In genomic region chr19:17680235-17680722, GRCh38 we compare ENCODE assay signal across 10 cellular contexts. TPM values are rescaled to one million over a fixed set of nuclear protein-coding genes. Genes with fewer than 3 reads are reported as not detected.
DNase-seq lines count a peak whose midpoint lies in the region; ATAC-seq, FAIRE-seq and TF ChIP-seq lines count a peak whose summit lies in the region.
"Had no signal": no experiment of that assay in that cellular context is flagged by ENCODE, and none has a peak within 500 bp of the region (broad histone marks: within the 10 kb centered on the region; RNA-seq: fewer than 3 reads in every experiment).

No MANE protein-coding gene starts in this region.

- CTCF ChIA-PET in A673 (lab: Charles Lee): no interaction called here
- CTCF ChIA-PET in K562 (lab: Yijun Ruan, JAX; ENCODE audit: low intra/inter-chr PET ratio): no interaction called here

- no peak for TF ChIP-seq RAD21 in K562 (CRISPR knock-in tag; conservative IDR thresholded peaks at IDR 0.05 in 1 of 2, IDR thresholded peaks at IDR 0.05 in 1 of 2)

- no peak for TF ChIP-seq POLR2A in K562 (conservative IDR thresholded peaks at IDR 0.05)

- WGBS in K562 (ENCODE audit: insufficient coverage, low coverage, missing lambda C conversion rate): 1% methylated on average over 20 of the region's 37 CpGs

- no peaks in the 10 kb centered on the region for H3K79me2 ChIP-seq in SU-DHL-6 (ENCODE audit: insufficient read depth, low read length)
- H3K79me2 ChIP-seq in K562 (ENCODE audit: control insufficient read depth, insufficient read depth, low read length): no peaks in the 10 kb centered on the region

- no peak overlapping the region for H2AFZ ChIP-seq in SU-DHL-6 (ENCODE audit: low read depth, low read length, severe bottlenecking)
- peak overlapping the region; percentile 30; the same call in 1 of the 2 replicates for H2AFZ ChIP-seq in K562 (ENCODE audit: low read depth, low read length)

- intact Hi-C loops in A673 (cut with micrococcal nuclease; ENCODE audit: unreplicated experiment): no loop called here
- intact Hi-C loops in K562 (cut with micrococcal nuclease): no loop called here

- H3F3A ChIP-seq in SU-DHL-6 (ENCODE audit: insufficient read depth): no peaks in the 10 kb centered on the region

- TF ChIP-seq CTCF in A673 (conservative IDR thresholded peaks at IDR 0.05; ENCODE audit: low read depth, low read length) (no peak), SU-DHL-6 (IDR thresholded peaks at IDR 0.05; ENCODE audit: insufficient read depth, low read length, poor library complexity, severe bottlenecking) (no peak), K562 (IDR thresholded peaks at IDR 0.05 in 2 of 3, conservative IDR thresholded peaks at IDR 0.05 in 1 of 3; ENCODE audit: insufficient read depth in 2 of 3, low read depth in 1 of 3, low read length in 3 of 3) (no peak)

- DNase-seq in A673 (ENCODE audit: low spot score): peak; percentile 26
- peak; percentile 87 to 90 (median 89) for DNase-seq in K562 (ENCODE audit: extremely low read depth in 1 of 4, low spot score in 3 of 4)
- peak; percentile 70 for DNase-seq in iPS-NIHi7 (ENCODE audit: extremely low spot score)
- DNase-seq in stimulated activated CD4-positive, alpha-beta T cell treated with anti-CD3 and anti-CD28 coated beads, Interleukin-2, amount 100 ng/mL, for 48 hours: peak; percentile 17 to 27
- DNase-seq in NCI-H187 treated with DMSO at 0.1 percent for 48 hours (lab: John Stamatoyannopoulos, UW): no peak

- no peak overlapping the region for H3K9ac ChIP-seq in SU-DHL-6 (ENCODE audit: low read length)
- H3K9ac ChIP-seq in K562 (ENCODE audit: insufficient read depth in 1 of 2, low read depth in 2 of 2, low read length in 2 of 2): peak overlapping the region in 1 of 2 experiments; percentile 72; a peak in 1 of 4 replicates

- H3K4me3 ChIP-seq in A673 (ENCODE audit: low read depth, low read length, poor library complexity, severe bottlenecking) (peak overlapping the region; percentile 10), SU-DHL-6 (ENCODE audit: insufficient read depth, low read length, poor library complexity, severe bottlenecking) (no peak overlapping the region), K562 (peak overlapping the region; percentile 30)

- no TSS peak for BruUV-seq in A673 (replicated peaks; lab: Mats Ljungman, UMichigan)
- BruUV-seq in K562 (replicated peaks; lab: Mats Ljungman, UMichigan): no TSS peak

- no peaks in the 10 kb centered on the region for H3K9me2 ChIP-seq in SU-DHL-6 (replicated peaks; ENCODE audit: insufficient read depth, low read length)

- H3K36me3 ChIP-seq in A673 (ENCODE audit: insufficient read depth, low read length, poor library complexity, severe bottlenecking) (no peaks in the 10 kb centered on the region), SU-DHL-6 (ENCODE audit: low read length) (no peaks in the 10 kb centered on the region), K562 (ENCODE audit: control insufficient read depth, insufficient read depth, low read length) (no peaks in the 10 kb centered on the region)

- peak; percentile 73 for ATAC-seq in GM21825 (IDR thresholded peaks at IDR 0.05; ENCODE audit: unreplicated experiment)
- peak; percentile 93 for ATAC-seq in K562
- ATAC-seq in HG02623 (IDR thresholded peaks at IDR 0.05; ENCODE audit: unreplicated experiment): no peak

- no peaks in the 10 kb centered on the region for H3K9me3 ChIP-seq in A673 (ENCODE audit: low read depth, low read length, poor library complexity, severe bottlenecking)
- no peaks in the 10 kb centered on the region for H3K9me3 ChIP-seq in SU-DHL-6 (ENCODE audit: insufficient read depth, low read length)
- no peaks in the 10 kb centered on the region for H3K9me3 ChIP-seq in K562 (replicated peaks; ENCODE audit: control insufficient read depth, insufficient read depth, low read depth, low read length)

- H3K4me2 ChIP-seq in SU-DHL-6 (ENCODE audit: low read depth, low read length, poor library complexity, severe bottlenecking): peak overlapping the region; percentile 31
- H3K4me2 ChIP-seq in K562 (ENCODE audit: insufficient read depth, low read length): peak overlapping the region; percentile 54

- FAIRE-seq in K562 (lab: Jason Lieb, UNC): no peak
- FAIRE-seq: colon, G401.6 had no signal

- H3K27me3 ChIP-seq in A673 (replicated peaks; ENCODE audit: insufficient read depth, low read depth, low read length, poor library complexity): no peaks in the 10 kb centered on the region
- no peaks in the 10 kb centered on the region for H3K27me3 ChIP-seq in SU-DHL-6 (ENCODE audit: low read length)
- no peaks in the 10 kb centered on the region; a peak in 2 of 5 replicates for H3K27me3 ChIP-seq in K562 (ENCODE audit: control insufficient read depth in 2 of 2, insufficient read depth in 2 of 2, low read length in 2 of 2)

- TF ChIP-seq EP300 in K562 (IDR thresholded peaks at IDR 0.05; ENCODE audit: low read length): peak; percentile 5; the same call in 1 of the 2 replicates

- POLR2A ChIA-PET in A673 (lab: Charles Lee; ENCODE audit: low non-redundant PET): no interaction called here
- POLR2A ChIA-PET in K562 (lab: Yijun Ruan, JAX): interaction anchor here (1.4 kb wide), 1 partner anchor 11 kb away, joined by 3 read pairs; no protein-coding TSS in a partner anchor

- H3K27ac ChIP-seq in A673 (ENCODE audit: low read depth, low read length, poor library complexity, severe bottlenecking) (no peak overlapping the region), SU-DHL-6 (ENCODE audit: low read depth, low read length) (no peak overlapping the region), K562 (ENCODE audit: extremely low read depth, low read depth, low read length) (no peak overlapping the region)

- H3K4me1 ChIP-seq in A673 (ENCODE audit: insufficient read depth, low read length, poor library complexity, severe bottlenecking) (peaks cover 5% of the 10 kb centered on the region), K562 (replicated peaks in 1 of 2; ENCODE audit: control insufficient read depth in 2 of 2, insufficient read depth in 2 of 2, low read length in 2 of 2) (peaks cover 8 to 15% of the 10 kb centered on the region in 2 experiments; a peak in 4 of 5 replicates)

- H4K20me1 ChIP-seq in SU-DHL-6 (ENCODE audit: low read depth, low read length) (no peaks in the 10 kb centered on the region), K562 (replicated peaks; ENCODE audit: control insufficient read depth, insufficient read depth, low read length) (peaks cover 5% of the 10 kb centered on the region)

- in situ Hi-C loops in K562 (cut with MboI): no loop called here

- H3K9me1 ChIP-seq in K562 (ENCODE audit: control insufficient read depth, insufficient read depth, low read length): no peaks in the 10 kb centered on the region

TF ChIP-seq in K562, 482 proteins besides CTCF, POLR2A, EP300 and RAD21 (continues in another document):
- TF ChIP-seq HIVEP1 (CRISPR knock-in tag; IDR thresholded peaks at IDR 0.05) (no peak), ZNF140 (CRISPR knock-in tag; IDR thresholded peaks at IDR 0.05) (no peak), SRSF3 (IDR thresholded peaks at IDR 0.05; ENCODE audit: insufficient read depth, low read length) (no peak), HSF4 (CRISPR knock-in tag; IDR thresholded peaks at IDR 0.05; ENCODE audit: borderline replicate concordance) (no peak), CXXC5 (CRISPR knock-in tag; IDR thresholded peaks at IDR 0.05) (peak; percentile 51), JUN (IDR thresholded peaks at IDR 0.05; ENCODE audit: borderline replicate concordance, low read depth, low read length) (0 out of 2 replicates have a peak, but pooled peaks have one; percentile 10), JUN (CRISPR knock-in tag; IDR thresholded peaks at IDR 0.05; ENCODE audit: borderline replicate concordance) (no peak), ZSCAN29 (IDR thresholded peaks at IDR 0.05) (no peak), ADNP (tag; IDR thresholded peaks at IDR 0.05) (no peak)

RNA-seq across cellular contexts. Expression of gene UNC13A, which starts 7.9 kb away (rescaled TPM):
- 5.8 and 6.8 TPM in 2 replicates for total RNA-seq in A673 (2021)
- total RNA-seq in K562 (2011; cell fraction: chromatin; rRNA removed; ENCODE audit: low replicate concordance): 5.0 and 12.3 TPM in 2 replicates
- total RNA-seq in K562 (2011; cell fraction: nucleolus; rRNA removed): 2.5 and 5.7 TPM in 2 replicates
- total RNA-seq in K562 (2011; cell fraction: nucleoplasm; rRNA removed): 2.9 and 4.6 TPM in 2 replicates
- total RNA-seq in K562 (2014; rRNA removed): 0.24 and 0.27 TPM in 2 replicates
- total RNA-seq in K562 (2014; rRNA removed; fragmentation: Illumina TruSeq; extraction: Trizol): 0.18 and 0.19 TPM in 2 replicates
- 0.15 and 0.25 TPM in 2 replicates for total RNA-seq in K562 (2015; rRNA removed; fragmentation: Illumina TruSeq; extraction: Trizol)
- total RNA-seq in K562 (2021): 0.13 and 0.38 TPM in 2 replicates
- 0.34 and 1.0 TPM in 2 replicates for polyA plus RNA-seq in K562 (2011; rRNA removed)
- polyA plus RNA-seq in K562 (2011; cell fraction: cytosol; rRNA removed): 0.24 and 0.81 TPM in 2 replicates
- polyA plus RNA-seq in K562 (2011; cell fraction: nucleus; rRNA removed): 1.5 and 8.3 TPM in 2 replicates
- 0.28 and 0.66 TPM in 2 replicates for polyA plus RNA-seq in K562 (2012)
- polyA plus RNA-seq in K562 (2014; fragmentation: Illumina TruSeq; extraction: Trizol): 0.28 and 0.31 TPM in 2 replicates
- under 1 TPM; 0.03 to 0.04 TPM for polyA plus RNA-seq in K562 (2014; fragmentation: Nextera tagmentation; extraction: Ambion mirVana)
- polyA plus RNA-seq in K562 (2014; rRNA removed): 0.16 and 0.20 TPM in 2 replicates
- 0.63 and 1.4 TPM in 2 replicates for polyA minus RNA-seq in K562 (2011; rRNA and poly(A)+ RNA removed)
- polyA minus RNA-seq in K562 (2011; cell fraction: cytosol; rRNA and poly(A)+ RNA removed): 0.27 and 0.95 TPM in 2 replicates
- polyA minus RNA-seq in K562 (2011; cell fraction: nucleus; rRNA and poly(A)+ RNA removed): 1.1 and 2.3 TPM in 2 replicates

RNA-seq across cellular contexts. Expression of gene MAP1S, which starts 39.0 kb away (rescaled TPM):
- 79.1 and 87.3 TPM in 2 replicates for total RNA-seq in A673 (2021)
- total RNA-seq in K562 (2011; cell fraction: chromatin; rRNA removed; ENCODE audit: low replicate concordance): 19.7 and 56.1 TPM in 2 replicates
- 33.4 and 40.5 TPM in 2 replicates for total RNA-seq in K562 (2011; cell fraction: nucleolus; rRNA removed)
- total RNA-seq in K562 (2011; cell fraction: nucleoplasm; rRNA removed): 34.0 and 46.6 TPM in 2 replicates
- total RNA-seq in K562 (2014; rRNA removed): 23.0 and 36.9 TPM in 2 replicates
- 3.0 and 5.3 TPM in 2 replicates for total RNA-seq in K562 (2014; rRNA removed; fragmentation: Illumina TruSeq; extraction: Trizol)
- 9.5 and 11.0 TPM in 2 replicates for total RNA-seq in K562 (2015; rRNA removed; fragmentation: Illumina TruSeq; extraction: Trizol)
- total RNA-seq in K562 (2021): 79.8 and 81.0 TPM in 2 replicates
- polyA plus RNA-seq in K562 (2011; rRNA removed): 5.9 and 18.2 TPM in 2 replicates
- polyA plus RNA-seq in K562 (2011; cell fraction: cytosol; rRNA removed): 11.0 and 28.6 TPM in 2 replicates
- polyA plus RNA-seq in K562 (2011; cell fraction: nucleus; rRNA removed): 17.9 and 37.4 TPM in 2 replicates
- polyA plus RNA-seq in K562 (2012): 85.3 and 93.8 TPM in 2 replicates
- polyA plus RNA-seq in K562 (2014; fragmentation: Illumina TruSeq; extraction: Trizol): 33.0 and 48.4 TPM in 2 replicates
- 1 to 10 TPM; 2.0 to 3.0 TPM for polyA plus RNA-seq in K562 (2014; fragmentation: Nextera tagmentation; extraction: Ambion mirVana)
- 12.2 and 13.9 TPM in 2 replicates for polyA plus RNA-seq in K562 (2014; rRNA removed)
- polyA minus RNA-seq in K562 (2011; rRNA and poly(A)+ RNA removed): 12.8 and 15.3 TPM in 2 replicates
- polyA minus RNA-seq in K562 (2011; cell fraction: cytosol; rRNA and poly(A)+ RNA removed): 65.8 and 95.4 TPM in 2 replicates
- 15.6 and 19.3 TPM in 2 replicates for polyA minus RNA-seq in K562 (2011; cell fraction: nucleus; rRNA and poly(A)+ RNA removed)
